In the genomic region with DNA sequence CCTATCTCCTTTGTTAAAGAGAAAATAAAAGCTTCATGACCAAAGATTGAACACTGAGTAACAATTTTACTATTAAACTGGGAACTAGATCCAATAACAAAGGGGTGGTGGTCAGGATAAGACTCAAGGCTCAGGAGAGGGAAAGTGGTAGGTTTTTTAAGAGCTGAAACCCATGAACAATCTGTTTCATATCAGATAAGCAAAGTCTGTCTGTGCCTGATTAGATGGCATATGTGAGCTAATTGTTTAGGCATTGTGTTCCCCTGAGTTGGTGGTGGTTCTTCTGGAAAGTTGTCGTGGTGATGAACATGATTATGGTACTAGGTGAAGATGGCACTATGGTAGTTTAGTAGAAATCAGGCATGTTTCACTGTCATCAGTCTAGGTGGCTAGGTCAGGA, we compare ENCODE assay signal across 1 cellular context.
TF ChIP-seq lines count a peak whose summit lies in the region.

No MANE protein-coding gene starts in this region.

TF ChIP-seq in K562, 482 proteins besides CTCF, POLR2A, EP300 and RAD21 (continued from another document):
- TF ChIP-seq FOXM1 (IDR thresholded peaks at IDR 0.05; ENCODE audit: low read depth) (peak; percentile 66; the same call in 1 of the 2 replicates), FOXM1 (CRISPR knock-in tag; IDR thresholded peaks at IDR 0.05; ENCODE audit: low read depth) (no peak), ZNF584 (CRISPR knock-in tag; IDR thresholded peaks at IDR 0.05; ENCODE audit: low read depth) (no peak), ZNF224 (CRISPR knock-in tag; IDR thresholded peaks at IDR 0.05) (no peak), HMG20A (CRISPR knock-in tag; conservative IDR thresholded peaks at IDR 0.05) (no peak), CC2D1A (IDR thresholded peaks at IDR 0.05) (0 out of 2 replicates have a peak, but pooled peaks have one; percentile 18), HNRNPUL1 (IDR thresholded peaks at IDR 0.05; ENCODE audit: low read length) (no peak), BRF1 (IDR thresholded peaks at IDR 0.05; ENCODE audit: borderline replicate concordance, extremely low read depth, insufficient read length) (no peak), SPI1 (IDR thresholded peaks at IDR 0.05; ENCODE audit: borderline replicate concordance, low read depth, low read length) (no peak), SMARCE1 (IDR thresholded peaks at IDR 0.05) (peak; percentile 54; the same call in 1 of the 2 replicates), HDGF (IDR thresholded peaks at IDR 0.05) (no peak), ARHGAP35 (IDR thresholded peaks at IDR 0.05; ENCODE audit: partially characterized antibody) (no peak), TCFL5 (CRISPR knock-in tag; conservative IDR thresholded peaks at IDR 0.05) (no peak), PML (IDR thresholded peaks at IDR 0.05; ENCODE audit: low read length) (peak; percentile 50; the same call in 1 of the 2 replicates), NFIC (IDR thresholded peaks at IDR 0.05) (peak; percentile 22; the same call in 1 of the 2 replicates), KAT2B (IDR thresholded peaks at IDR 0.05; ENCODE audit: low read depth, low read length) (no peak), MYC (IDR thresholded peaks at IDR 0.05; ENCODE audit: low read depth, low read length) (no peak), MYC (CRISPR knock-in tag; IDR thresholded peaks at IDR 0.05; ENCODE audit: borderline replicate concordance, low read depth) (no peak), TBP (optimal IDR thresholded peaks at IDR 0.05; ENCODE audit: low read depth, low read length) (no peak), EP400 (IDR thresholded peaks at IDR 0.05) (no peak), ARID1B (IDR thresholded peaks at IDR 0.05) (peak; percentile 88), ZNF232 (CRISPR knock-in tag; IDR thresholded peaks at IDR 0.05) (no peak), NEUROD1 (IDR thresholded peaks at IDR 0.05; ENCODE audit: borderline replicate concordance, low read depth, low read length, partially characterized antibody) (no peak), NUFIP1 (IDR thresholded peaks at IDR 0.05; ENCODE audit: partially characterized antibody) (no peak), STAT5A (IDR thresholded peaks at IDR 0.05; ENCODE audit: borderline replicate concordance, low read length) (peak; percentile 70), ZNF165 (CRISPR knock-in tag; IDR thresholded peaks at IDR 0.05; ENCODE audit: borderline replicate concordance) (no peak), ZNF239 (CRISPR knock-in tag; IDR thresholded peaks at IDR 0.05) (no peak)
- TF ChIP-seq, protein P1, sequence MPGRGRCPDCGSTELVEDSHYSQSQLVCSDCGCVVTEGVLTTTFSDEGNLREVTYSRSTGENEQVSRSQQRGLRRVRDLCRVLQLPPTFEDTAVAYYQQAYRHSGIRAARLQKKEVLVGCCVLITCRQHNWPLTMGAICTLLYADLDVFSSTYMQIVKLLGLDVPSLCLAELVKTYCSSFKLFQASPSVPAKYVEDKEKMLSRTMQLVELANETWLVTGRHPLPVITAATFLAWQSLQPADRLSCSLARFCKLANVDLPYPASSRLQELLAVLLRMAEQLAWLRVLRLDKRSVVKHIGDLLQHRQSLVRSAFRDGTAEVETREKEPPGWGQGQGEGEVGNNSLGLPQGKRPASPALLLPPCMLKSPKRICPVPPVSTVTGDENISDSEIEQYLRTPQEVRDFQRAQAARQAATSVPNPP (IDR thresholded peaks at IDR 0.05; ENCODE audit: borderline replicate concordance, insufficient read depth, insufficient read length): no peak
- TF ChIP-seq, protein P2, sequence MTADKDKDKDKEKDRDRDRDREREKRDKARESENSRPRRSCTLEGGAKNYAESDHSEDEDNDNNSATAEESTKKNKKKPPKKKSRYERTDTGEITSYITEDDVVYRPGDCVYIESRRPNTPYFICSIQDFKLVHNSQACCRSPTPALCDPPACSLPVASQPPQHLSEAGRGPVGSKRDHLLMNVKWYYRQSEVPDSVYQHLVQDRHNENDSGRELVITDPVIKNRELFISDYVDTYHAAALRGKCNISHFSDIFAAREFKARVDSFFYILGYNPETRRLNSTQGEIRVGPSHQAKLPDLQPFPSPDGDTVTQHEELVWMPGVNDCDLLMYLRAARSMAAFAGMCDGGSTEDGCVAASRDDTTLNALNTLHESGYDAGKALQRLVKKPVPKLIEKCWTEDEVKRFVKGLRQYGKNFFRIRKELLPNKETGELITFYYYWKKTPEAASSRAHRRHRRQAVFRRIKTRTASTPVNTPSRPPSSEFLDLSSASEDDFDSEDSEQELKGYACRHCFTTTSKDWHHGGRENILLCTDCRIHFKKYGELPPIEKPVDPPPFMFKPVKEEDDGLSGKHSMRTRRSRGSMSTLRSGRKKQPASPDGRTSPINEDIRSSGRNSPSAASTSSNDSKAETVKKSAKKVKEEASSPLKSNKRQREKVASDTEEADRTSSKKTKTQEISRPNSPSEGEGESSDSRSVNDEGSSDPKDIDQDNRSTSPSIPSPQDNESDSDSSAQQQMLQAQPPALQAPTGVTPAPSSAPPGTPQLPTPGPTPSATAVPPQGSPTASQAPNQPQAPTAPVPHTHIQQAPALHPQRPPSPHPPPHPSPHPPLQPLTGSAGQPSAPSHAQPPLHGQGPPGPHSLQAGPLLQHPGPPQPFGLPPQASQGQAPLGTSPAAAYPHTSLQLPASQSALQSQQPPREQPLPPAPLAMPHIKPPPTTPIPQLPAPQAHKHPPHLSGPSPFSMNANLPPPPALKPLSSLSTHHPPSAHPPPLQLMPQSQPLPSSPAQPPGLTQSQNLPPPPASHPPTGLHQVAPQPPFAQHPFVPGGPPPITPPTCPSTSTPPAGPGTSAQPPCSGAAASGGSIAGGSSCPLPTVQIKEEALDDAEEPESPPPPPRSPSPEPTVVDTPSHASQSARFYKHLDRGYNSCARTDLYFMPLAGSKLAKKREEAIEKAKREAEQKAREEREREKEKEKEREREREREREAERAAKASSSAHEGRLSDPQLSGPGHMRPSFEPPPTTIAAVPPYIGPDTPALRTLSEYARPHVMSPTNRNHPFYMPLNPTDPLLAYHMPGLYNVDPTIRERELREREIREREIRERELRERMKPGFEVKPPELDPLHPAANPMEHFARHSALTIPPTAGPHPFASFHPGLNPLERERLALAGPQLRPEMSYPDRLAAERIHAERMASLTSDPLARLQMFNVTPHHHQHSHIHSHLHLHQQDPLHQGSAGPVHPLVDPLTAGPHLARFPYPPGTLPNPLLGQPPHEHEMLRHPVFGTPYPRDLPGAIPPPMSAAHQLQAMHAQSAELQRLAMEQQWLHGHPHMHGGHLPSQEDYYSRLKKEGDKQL (CRISPR knock-in tag; IDR thresholded peaks at IDR 0.05; ENCODE audit: borderline replicate concordance): no peak
- TF ChIP-seq, protein P3, sequence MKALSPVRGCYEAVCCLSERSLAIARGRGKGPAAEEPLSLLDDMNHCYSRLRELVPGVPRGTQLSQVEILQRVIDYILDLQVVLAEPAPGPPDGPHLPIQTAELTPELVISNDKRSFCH (CRISPR knock-in tag; IDR thresholded peaks at IDR 0.05): no peak
- TF ChIP-seq, protein P3 (tag; IDR thresholded peaks at IDR 0.05): no peak
- TF ChIP-seq, protein P4, sequence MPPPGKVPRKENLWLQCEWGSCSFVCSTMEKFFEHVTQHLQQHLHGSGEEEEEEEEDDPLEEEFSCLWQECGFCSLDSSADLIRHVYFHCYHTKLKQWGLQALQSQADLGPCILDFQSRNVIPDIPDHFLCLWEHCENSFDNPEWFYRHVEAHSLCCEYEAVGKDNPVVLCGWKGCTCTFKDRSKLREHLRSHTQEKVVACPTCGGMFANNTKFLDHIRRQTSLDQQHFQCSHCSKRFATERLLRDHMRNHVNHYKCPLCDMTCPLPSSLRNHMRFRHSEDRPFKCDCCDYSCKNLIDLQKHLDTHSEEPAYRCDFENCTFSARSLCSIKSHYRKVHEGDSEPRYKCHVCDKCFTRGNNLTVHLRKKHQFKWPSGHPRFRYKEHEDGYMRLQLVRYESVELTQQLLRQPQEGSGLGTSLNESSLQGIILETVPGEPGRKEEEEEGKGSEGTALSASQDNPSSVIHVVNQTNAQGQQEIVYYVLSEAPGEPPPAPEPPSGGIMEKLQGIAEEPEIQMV (tag; conservative IDR thresholded peaks at IDR 0.05; ENCODE audit: low read depth): no peak
- TF ChIP-seq, protein P5, sequence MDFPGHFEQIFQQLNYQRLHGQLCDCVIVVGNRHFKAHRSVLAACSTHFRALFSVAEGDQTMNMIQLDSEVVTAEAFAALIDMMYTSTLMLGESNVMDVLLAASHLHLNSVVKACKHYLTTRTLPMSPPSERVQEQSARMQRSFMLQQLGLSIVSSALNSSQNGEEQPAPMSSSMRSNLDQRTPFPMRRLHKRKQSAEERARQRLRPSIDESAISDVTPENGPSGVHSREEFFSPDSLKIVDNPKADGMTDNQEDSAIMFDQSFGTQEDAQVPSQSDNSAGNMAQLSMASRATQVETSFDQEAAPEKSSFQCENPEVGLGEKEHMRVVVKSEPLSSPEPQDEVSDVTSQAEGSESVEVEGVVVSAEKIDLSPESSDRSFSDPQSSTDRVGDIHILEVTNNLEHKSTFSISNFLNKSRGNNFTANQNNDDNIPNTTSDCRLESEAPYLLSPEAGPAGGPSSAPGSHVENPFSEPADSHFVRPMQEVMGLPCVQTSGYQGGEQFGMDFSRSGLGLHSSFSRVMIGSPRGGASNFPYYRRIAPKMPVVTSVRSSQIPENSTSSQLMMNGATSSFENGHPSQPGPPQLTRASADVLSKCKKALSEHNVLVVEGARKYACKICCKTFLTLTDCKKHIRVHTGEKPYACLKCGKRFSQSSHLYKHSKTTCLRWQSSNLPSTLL (IDR thresholded peaks at IDR 0.05): no peak
- TF ChIP-seq, protein P6, sequence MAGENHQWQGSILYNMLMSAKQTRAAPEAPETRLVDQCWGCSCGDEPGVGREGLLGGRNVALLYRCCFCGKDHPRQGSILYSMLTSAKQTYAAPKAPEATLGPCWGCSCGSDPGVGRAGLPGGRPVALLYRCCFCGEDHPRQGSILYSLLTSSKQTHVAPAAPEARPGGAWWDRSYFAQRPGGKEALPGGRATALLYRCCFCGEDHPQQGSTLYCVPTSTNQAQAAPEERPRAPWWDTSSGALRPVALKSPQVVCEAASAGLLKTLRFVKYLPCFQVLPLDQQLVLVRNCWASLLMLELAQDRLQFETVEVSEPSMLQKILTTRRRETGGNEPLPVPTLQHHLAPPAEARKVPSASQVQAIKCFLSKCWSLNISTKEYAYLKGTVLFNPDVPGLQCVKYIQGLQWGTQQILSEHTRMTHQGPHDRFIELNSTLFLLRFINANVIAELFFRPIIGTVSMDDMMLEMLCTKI (IDR thresholded peaks at IDR 0.05; ENCODE audit: partially characterized antibody): no peak
- TF ChIP-seq, protein P7, sequence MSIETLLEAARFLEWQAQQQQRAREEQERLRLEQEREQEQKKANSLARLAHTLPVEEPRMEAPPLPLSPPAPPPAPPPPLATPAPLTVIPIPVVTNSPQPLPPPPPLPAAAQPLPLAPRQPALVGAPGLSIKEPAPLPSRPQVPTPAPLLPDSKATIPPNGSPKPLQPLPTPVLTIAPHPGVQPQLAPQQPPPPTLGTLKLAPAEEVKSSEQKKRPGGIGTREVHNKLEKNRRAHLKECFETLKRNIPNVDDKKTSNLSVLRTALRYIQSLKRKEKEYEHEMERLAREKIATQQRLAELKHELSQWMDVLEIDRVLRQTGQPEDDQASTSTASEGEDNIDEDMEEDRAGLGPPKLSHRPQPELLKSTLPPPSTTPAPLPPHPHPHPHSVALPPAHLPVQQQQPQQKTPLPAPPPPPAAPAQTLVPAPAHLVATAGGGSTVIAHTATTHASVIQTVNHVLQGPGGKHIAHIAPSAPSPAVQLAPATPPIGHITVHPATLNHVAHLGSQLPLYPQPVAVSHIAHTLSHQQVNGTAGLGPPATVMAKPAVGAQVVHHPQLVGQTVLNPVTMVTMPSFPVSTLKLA (conservative IDR thresholded peaks at IDR 0.05): no peak
- TF ChIP-seq, protein P8, sequence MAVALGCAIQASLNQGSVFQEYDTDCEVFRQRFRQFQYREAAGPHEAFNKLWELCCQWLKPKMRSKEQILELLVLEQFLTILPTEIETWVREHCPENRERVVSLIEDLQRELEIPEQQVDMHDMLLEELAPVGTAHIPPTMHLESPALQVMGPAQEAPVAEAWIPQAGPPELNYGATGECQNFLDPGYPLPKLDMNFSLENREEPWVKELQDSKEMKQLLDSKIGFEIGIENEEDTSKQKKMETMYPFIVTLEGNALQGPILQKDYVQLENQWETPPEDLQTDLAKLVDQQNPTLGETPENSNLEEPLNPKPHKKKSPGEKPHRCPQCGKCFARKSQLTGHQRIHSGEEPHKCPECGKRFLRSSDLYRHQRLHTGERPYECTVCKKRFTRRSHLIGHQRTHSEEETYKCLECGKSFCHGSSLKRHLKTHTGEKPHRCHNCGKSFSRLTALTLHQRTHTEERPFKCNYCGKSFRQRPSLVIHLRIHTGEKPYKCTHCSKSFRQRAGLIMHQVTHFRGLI (CRISPR knock-in tag; IDR thresholded peaks at IDR 0.05): no peak
